Comparison of ENCODE assay signal across 10 cellular contexts in the genomic region with DNA sequence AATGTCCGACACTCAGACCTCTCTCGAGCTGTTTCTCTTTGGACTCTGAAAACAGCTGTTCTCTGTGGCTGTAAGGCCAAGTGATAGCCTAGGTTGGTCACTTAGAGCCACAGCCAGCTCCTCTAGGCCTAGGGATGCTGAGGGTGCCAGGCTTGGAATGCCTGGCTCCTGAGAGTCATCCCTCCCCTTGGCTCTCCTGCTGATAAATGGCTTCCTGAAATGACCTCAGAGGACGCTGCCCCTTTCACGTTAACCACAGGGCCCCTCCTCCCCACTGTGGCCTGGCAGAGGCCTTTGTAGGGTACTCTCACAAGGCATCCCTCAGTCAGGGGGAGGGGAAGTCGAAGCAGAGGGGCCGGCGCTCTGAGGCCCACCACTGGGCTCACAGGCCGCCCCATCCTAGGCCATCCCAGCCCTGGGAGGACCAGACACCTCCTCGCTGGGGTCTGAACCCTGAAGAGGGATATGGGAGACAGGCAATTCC. TPM values are rescaled to one million over a fixed set of nuclear protein-coding genes. Genes with fewer than 3 reads are reported as not detected.
A peak's percentile ranks its signal among the peaks of the same experiment; 100 is the strongest.
DNase-seq lines count a peak whose midpoint lies in the region; ATAC-seq and TF ChIP-seq lines count a peak whose summit lies in the region.
"Had no signal": no experiment of that assay in that cellular context is flagged by ENCODE, and none has a peak within 500 bp of the region (broad histone marks: within the 10 kb centered on the region; RNA-seq: fewer than 3 reads in every experiment).

No MANE protein-coding gene starts in this region.

- no peaks in the 10 kb centered on the region for H3K27me3 Mint-ChIP-seq in CD8-positive, alpha-beta memory T cell
- H3K27me3 Mint-ChIP-seq: naive thymus-derived CD4-positive, alpha-beta T cell had no signal

- DNase-seq in HT1080 (ENCODE audit: low read depth) (peak; percentile 17), astrocyte of the hippocampus (ENCODE audit: low read depth, low spot score) (peak; percentile 72), left lung (no peak), H4 (ENCODE audit: low spot score) (no peak), activated gamma-delta T cell treated with Interleukin-2 at 50 U/mL for 16 hours (no peak)
- DNase-seq in CD8-positive, alpha-beta memory T cell = no peak
- DNase-seq in activated naive CD4-positive, alpha-beta T cell treated with anti-CD3 and anti-CD28 coated beads, Interleukin-2, amount 50 U/mL, for 16 hours = no peak
- DNase-seq: NCI-H446 had no signal

- intact Hi-C loops in left lung (cut with DNase I) = no loop called here

- H3K27me3 ChIP-seq in left lung (no peaks in the 10 kb centered on the region), stomach smooth muscle (ENCODE audit: control insufficient read depth in 1 of 2, insufficient read depth in 2 of 2, low read length in 2 of 2) (no peaks in the 10 kb centered on the region)
- no peaks in the 10 kb centered on the region for H3K27me3 ChIP-seq in CD8-positive, alpha-beta memory T cell (ENCODE audit: insufficient read depth, low read length, poor library complexity, severe bottlenecking)

- no peak overlapping the region for H3K9ac ChIP-seq in stomach smooth muscle (ENCODE audit: low read length in 2 of 2)

- H3K36me3 Mint-ChIP-seq in CD8-positive, alpha-beta memory T cell = peaks cover 6 to 73% (median 20%) of the 10 kb centered on the region in 3 donors

- POLR2A ChIA-PET in CD8-positive, alpha-beta memory T cell (lab: Charles Lee) = no interaction called here

- no peak overlapping the region for H3K4me3 Mint-ChIP-seq in CD8-positive, alpha-beta memory T cell
- H3K4me3 Mint-ChIP-seq: naive thymus-derived CD4-positive, alpha-beta T cell had no signal

- CTCF ChIA-PET in CD8-positive, alpha-beta memory T cell (lab: Charles Lee) = no interaction called here

- no peak for TF ChIP-seq CTCF in left lung (IDR thresholded peaks at IDR 0.05)

- H3K4me1 Mint-ChIP-seq in CD8-positive, alpha-beta memory T cell = no peaks in the 10 kb centered on the region

- H3K27ac ChIP-seq in left lung = peak overlapping the region; percentile 76 to 87
- peak overlapping the region; percentile 58 for H3K27ac ChIP-seq in stomach smooth muscle (ENCODE audit: low read length)
- H3K27ac ChIP-seq in CD8-positive, alpha-beta memory T cell (ENCODE audit: low read depth, low read length) = no peak overlapping the region

- H3K9me3 ChIP-seq in left lung = no peaks in the 10 kb centered on the region
- no peaks in the 10 kb centered on the region for H3K9me3 ChIP-seq in stomach smooth muscle (ENCODE audit: control insufficient read depth in 2 of 2, low read length in 2 of 2)
- H3K9me3 ChIP-seq in CD8-positive, alpha-beta memory T cell (ENCODE audit: low read length) = no peaks in the 10 kb centered on the region

- no peak overlapping the region for H3K27ac Mint-ChIP-seq in CD8-positive, alpha-beta memory T cell
- H3K27ac Mint-ChIP-seq: naive thymus-derived CD4-positive, alpha-beta T cell had no signal

- H3K4me1 ChIP-seq in left lung (peaks cover 9 to 63% of the 10 kb centered on the region in 2 donors), stomach smooth muscle (ENCODE audit: control insufficient read depth, insufficient read depth, low read length) (no peaks in the 10 kb centered on the region)
- H3K4me1 ChIP-seq in CD8-positive, alpha-beta memory T cell (ENCODE audit: insufficient read depth, low read length) = no peaks in the 10 kb centered on the region

- peaks cover 0 to 2% (median 0%) of the 10 kb centered on the region in 5 donors for H3K9me3 Mint-ChIP-seq in CD8-positive, alpha-beta memory T cell
- H3K9me3 Mint-ChIP-seq: naive thymus-derived CD4-positive, alpha-beta T cell had no signal

- H3K36me3 ChIP-seq in left lung = peaks cover 0 to 95% of the 10 kb centered on the region in 2 donors
- peaks cover 44 to 45% of the 10 kb centered on the region in 2 donors for H3K36me3 ChIP-seq in stomach smooth muscle (ENCODE audit: control insufficient read depth in 2 of 2, insufficient read depth in 2 of 2, low read length in 2 of 2)
- H3K36me3 ChIP-seq in CD8-positive, alpha-beta memory T cell (ENCODE audit: insufficient read depth, low read length) = peaks cover 24% of the 10 kb centered on the region

- ATAC-seq in left lung = peak; percentile 20
- ATAC-seq: naive thymus-derived CD4-positive, alpha-beta T cell had no signal

- H3K4me3 ChIP-seq in left lung = no peak overlapping the region
- H3K4me3 ChIP-seq in stomach smooth muscle (ENCODE audit: low read length in 2 of 2) = no peak overlapping the region
- H3K4me3 ChIP-seq in CD8-positive, alpha-beta memory T cell (ENCODE audit: low read length) = no peak overlapping the region

RNA-seq across cellular contexts. Expression of gene ARFGAP3, which starts 51.0 kb away (rescaled TPM):
- 20.4 and 22.9 TPM in 2 replicates for total RNA-seq in HT1080 (2014; rRNA removed; shearing (Covaris generic))
- polyA plus RNA-seq in HT1080 (2015; cell fraction: cytosol; rRNA removed) = 40.9 and 47.3 TPM in 2 replicates
- polyA plus RNA-seq in HT1080 (2015; cell fraction: nucleus; rRNA removed) = 54.4 and 55.6 TPM in 2 replicates
- total RNA-seq in left lung = 10 to 100 TPM; 45.3 to 52.8 TPM
- 10 to 100 TPM; 32.2 to 33.0 TPM for total RNA-seq in CD8-positive, alpha-beta memory T cell
- polyA plus RNA-seq in CD8-positive, alpha-beta memory T cell = 50.0 TPM
- 39.8 and 46.0 TPM in 2 replicates for total RNA-seq in H4 (2014; rRNA removed; shearing (Covaris generic))

Comparison
In these comparisons a context has a peak if more than half of its experiments do, and no peak if none do; other contexts are left out.
1. DNase-seq: peak in HT1080 (single experiment) and astrocyte of the hippocampus (single experiment); none in left lung (0 of 2), CD8-positive, alpha-beta memory T cell (0 of 5), H4 (single experiment), activated naive CD4-positive, alpha-beta T cell treated with anti-CD3 and anti-CD28 coated beads, Interleukin-2, amount 50 U/mL, for 16 hours (single experiment) and activated gamma-delta T cell treated with Interleukin-2 at 50 U/mL for 16 hours (single experiment).